In genomic region chr11:124179311-124179710, GRCh38 we compare ENCODE assay signal across 12 cellular contexts.
"Had no signal": no experiment of that assay in that cellular context is flagged by ENCODE, and none has a peak within 500 bp of the region (broad histone marks: within the 10 kb centered on the region; RNA-seq: fewer than 3 reads in every experiment).

No MANE protein-coding gene starts in this region.

- H3K9me3 ChIP-seq: lower lobe of right lung, thyroid gland had no signal

- H3K4me3 ChIP-seq: lower lobe of right lung, thyroid gland had no signal

- H3K36me3 ChIP-seq: lower lobe of right lung, thyroid gland had no signal

- H3K4me1 ChIP-seq: lower lobe of right lung had no signal

- ATAC-seq: activated CD8-positive, alpha-beta memory T cell treated with anti-CD3 and anti-CD28 coated beads, Interleukin-2, amount 10 ng/mL, durations not matched to agents 7 days and 5 days; lower lobe of right lung had no signal

- H3K27ac ChIP-seq: lower lobe of right lung, thyroid gland had no signal

- H3K27me3 ChIP-seq: thyroid gland had no signal

- DNase-seq: activated CD4-positive, alpha-beta memory T cell treated with anti-CD3 and anti-CD28 coated beads, Interleukin-2, amount 10 ng/mL, durations not matched to agents 7 days and 5 days; activated CD4-positive, alpha-beta T cell treated with anti-CD3 and anti-CD28 coated beads for 48 hours; activated CD4-positive, CD25-positive, alpha-beta regulatory T cell; activated CD8-positive, alpha-beta memory T cell treated with anti-CD3 and anti-CD28 coated beads, Interleukin-2, amount 10 ng/mL, durations not matched to agents 7 days and 5 days; amygdala; caudate nucleus; islet precursor cell; lower lobe of right lung; stimulated activated CD4-positive, alpha-beta T cell treated with anti-CD3 and anti-CD28 coated beads, Interleukin-2, amount 100 ng/mL, for 24 hours; stimulated activated naive CD4-positive, alpha-beta T cell treated with Interleukin-2 at 50 U/mL for 16 hours; T1000; thyroid gland had no signal
